1 cellular context compared by ENCODE assay signal in the genomic region with DNA sequence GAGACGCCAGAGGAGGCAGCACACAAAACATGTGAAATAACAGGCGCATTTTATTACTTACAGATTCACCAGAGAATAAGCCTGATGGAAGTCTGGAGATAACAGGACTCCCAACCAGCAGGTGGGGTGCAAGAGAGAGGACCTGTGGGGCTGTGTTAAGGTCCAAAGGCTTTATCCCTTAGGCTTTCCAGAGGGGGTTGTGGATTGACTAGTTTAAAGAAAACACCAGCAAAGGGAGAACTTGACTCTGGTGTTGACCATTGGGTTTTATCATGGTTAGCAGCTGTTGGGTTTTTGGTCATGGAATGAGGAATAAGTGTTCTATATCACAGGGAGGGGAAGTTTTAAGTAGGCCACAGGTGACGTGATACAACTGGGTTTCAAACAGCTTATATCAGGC.
TF ChIP-seq lines count a peak whose summit lies in the region.

No MANE protein-coding gene starts in this region.

TF ChIP-seq in IMR-90, 13 proteins besides CTCF, POLR2A, EP300 and RAD21:
- TF ChIP-seq ELK1 (IDR thresholded peaks at IDR 0.05; ENCODE audit: borderline replicate concordance, low read depth, low read length), result no peak
- TF ChIP-seq CEBPB (IDR thresholded peaks at IDR 0.05; ENCODE audit: low read depth, low read length), result no peak
- no peak for TF ChIP-seq MAFK (IDR thresholded peaks at IDR 0.05; ENCODE audit: low read depth, low read length)
- TF ChIP-seq MXI1 (IDR thresholded peaks at IDR 0.05; ENCODE audit: borderline replicate concordance, low read depth, low read length), result no peak
- no peak for TF ChIP-seq BHLHE40 (IDR thresholded peaks at IDR 0.05; ENCODE audit: low read depth, low read length)
- no peak for TF ChIP-seq USF2 (IDR thresholded peaks at IDR 0.05; ENCODE audit: low read depth, low read length)
- TF ChIP-seq RCOR1 (IDR thresholded peaks at IDR 0.05; ENCODE audit: insufficient replicate concordance, low read length), result no peak
